8 cellular contexts compared by ENCODE assay signal in the genomic region with DNA sequence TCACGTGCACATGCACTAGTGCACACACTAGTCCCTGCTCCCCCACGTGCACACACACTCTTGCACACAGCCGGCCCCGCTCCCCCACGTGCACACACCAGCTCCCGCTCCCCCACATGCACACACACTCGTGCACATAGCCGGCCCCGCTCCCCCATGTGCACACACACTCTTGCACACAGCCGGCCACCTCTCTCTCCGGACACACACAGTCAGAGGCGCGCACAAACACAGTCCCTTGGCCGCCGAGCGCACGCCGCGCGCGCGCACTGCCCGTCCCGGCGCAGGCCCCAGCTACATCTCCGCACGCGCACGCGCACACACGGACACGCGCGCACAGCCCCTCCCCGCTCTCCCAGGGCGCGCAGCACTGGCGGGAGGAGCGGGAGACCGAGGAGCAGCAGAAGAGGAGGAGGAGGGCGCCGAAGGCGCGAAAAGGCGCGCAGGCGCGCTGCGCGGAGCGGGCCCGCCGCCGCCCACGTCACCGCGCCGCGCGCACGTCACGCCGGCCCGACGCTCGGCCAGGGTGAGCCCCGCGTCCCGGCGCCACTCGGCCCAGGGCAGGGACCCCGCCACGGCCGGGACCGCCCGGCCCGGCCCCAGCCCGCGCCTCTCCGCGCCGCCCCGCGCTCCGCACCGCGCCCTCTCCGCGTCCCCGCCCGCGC. TPM values are rescaled to one million over a fixed set of nuclear protein-coding genes. Genes with fewer than 3 reads are reported as not detected.
DNase-seq lines count a peak whose midpoint lies in the region; ATAC-seq, FAIRE-seq and TF ChIP-seq lines count a peak whose summit lies in the region.

TSS of gene TFDP1 (plus strand) at position 549 of the 665 bp plus-strand sequence. CDS start 1,085 bp downstream, outside the sequence.

- TF ChIP-seq CTCF in cardiac muscle cell (IDR thresholded peaks at IDR 0.05; ENCODE audit: low read depth, low read length), result no peak
- no peak for TF ChIP-seq CTCF in parathyroid adenoma (IDR thresholded peaks at IDR 0.05)

- H3K27ac ChIP-seq in cardiac muscle cell (no peak within 1 kb of the TSS), parathyroid adenoma (no peak within 1 kb of the TSS)

- peak within 1 kb of the TSS; percentile 90 for H3K27ac Mint-ChIP-seq in activated naive CD8-positive, alpha-beta T cell treated with anti-CD3 and anti-CD28 coated beads, Interleukin-2, amount 50 U/mL, for 24 hours

- H3K4me3 ChIP-seq in cardiac muscle cell (peak within 1 kb of the TSS; percentile 48), parathyroid adenoma (ENCODE audit: low read depth, low read length) (peak within 1 kb of the TSS; percentile 47)

- H3K36me3 ChIP-seq in cardiac muscle cell (no peaks in the 10 kb centered on the region), parathyroid adenoma (ENCODE audit: control insufficient read depth, insufficient read depth, low read length) (no peaks in the 10 kb centered on the region)

- H3K4me3 Mint-ChIP-seq in activated naive CD8-positive, alpha-beta T cell treated with anti-CD3 and anti-CD28 coated beads, Interleukin-2, amount 50 U/mL, for 24 hours, result peak within 1 kb of the TSS; percentile 89

- H3K4me1 ChIP-seq in cardiac muscle cell (ENCODE audit: low read depth) (peaks cover 2% of the 10 kb centered on the region), parathyroid adenoma (no peaks in the 10 kb centered on the region)

- H2AFZ ChIP-seq in parathyroid adenoma, result peak within 1 kb of the TSS; percentile 62

- peak; percentile 79 for TF ChIP-seq POLR2A in GM12892 (IDR thresholded peaks at IDR 0.05; ENCODE audit: low read depth, low read length)

- H3K36me3 Mint-ChIP-seq in activated naive CD8-positive, alpha-beta T cell treated with anti-CD3 and anti-CD28 coated beads, Interleukin-2, amount 50 U/mL, for 24 hours (ENCODE audit: low read depth), result peaks cover 35% of the 10 kb centered on the region

- peaks cover 37% of the 10 kb centered on the region for H3K4me1 Mint-ChIP-seq in activated naive CD8-positive, alpha-beta T cell treated with anti-CD3 and anti-CD28 coated beads, Interleukin-2, amount 50 U/mL, for 24 hours

- H3K9me3 ChIP-seq in cardiac muscle cell (ENCODE audit: low read depth) (no peaks in the 10 kb centered on the region), parathyroid adenoma (ENCODE audit: control insufficient read depth, low read length) (no peaks in the 10 kb centered on the region)

- FAIRE-seq in GM12892 (lab: Jason Lieb, UNC), result peak; percentile 98

- H3K79me2 ChIP-seq in parathyroid adenoma, result peaks cover 3% of the 10 kb centered on the region

- H3K9ac ChIP-seq in parathyroid adenoma, result no peak within 1 kb of the TSS

- peak within 1 kb of the TSS; percentile 73 for H3K4me2 ChIP-seq in parathyroid adenoma (ENCODE audit: low read length)

- H3K27me3 ChIP-seq in cardiac muscle cell, result no peaks in the 10 kb centered on the region
- H3K27me3 ChIP-seq in parathyroid adenoma (ENCODE audit: control insufficient read depth, insufficient read depth, low read length), result no peaks in the 10 kb centered on the region

- ATAC-seq in HG02642 (IDR thresholded peaks at IDR 0.05; ENCODE audit: poor library complexity, unreplicated experiment), result peak; percentile 85
- peak; percentile 91 for ATAC-seq in activated naive CD8-positive, alpha-beta T cell treated with anti-CD3 and anti-CD28 coated beads, Interleukin-2, amount 50 U/mL, for 24 hours

- no peaks in the 10 kb centered on the region for H3K27me3 Mint-ChIP-seq in activated naive CD8-positive, alpha-beta T cell treated with anti-CD3 and anti-CD28 coated beads, Interleukin-2, amount 50 U/mL, for 24 hours

- no peaks in the 10 kb centered on the region for H3K9me3 Mint-ChIP-seq in activated naive CD8-positive, alpha-beta T cell treated with anti-CD3 and anti-CD28 coated beads, Interleukin-2, amount 50 U/mL, for 24 hours

- DNase-seq in GM12892 (ENCODE audit: insufficient read length), result peak; percentile 89
- peak; percentile 93 for DNase-seq in NCI-H1092 treated with DMSO at 0.1 percent for 48 hours (lab: John Stamatoyannopoulos, UW)
- peak; percentile 93 for DNase-seq in SKM-1 treated with dmso at 0.1 percent for 144 hours (lab: John Stamatoyannopoulos, UW; ENCODE audit: unreplicated experiment)
- peak; percentile 86 for DNase-seq in activated naive CD8-positive, alpha-beta T cell treated with anti-CD3 and anti-CD28 coated beads, Interleukin-2, amount 50 U/mL, for 24 hours
- DNase-seq in cardiac muscle cell (ENCODE audit: low read depth in 1 of 2, low spot score in 1 of 2), result peak; percentile 68 to 86
- peak; percentile 66 for DNase-seq in ureter (ENCODE audit: low spot score)

RNA-seq across cellular contexts. Expression of gene TFDP1, which starts in this region (rescaled TPM):
- polyA plus RNA-seq in GM12892 (2012; ENCODE audit: missing spikeins), result 142 TPM
- total RNA-seq in cardiac muscle cell, result 36.9 and 50.2 TPM in 2 replicates
- polyA plus RNA-seq in cardiac muscle cell, result 68.1 and 81.7 TPM in 2 replicates
- total RNA-seq in ureter, result 54.9 TPM
